8 cellular contexts compared by ENCODE assay signal in the genomic region with DNA sequence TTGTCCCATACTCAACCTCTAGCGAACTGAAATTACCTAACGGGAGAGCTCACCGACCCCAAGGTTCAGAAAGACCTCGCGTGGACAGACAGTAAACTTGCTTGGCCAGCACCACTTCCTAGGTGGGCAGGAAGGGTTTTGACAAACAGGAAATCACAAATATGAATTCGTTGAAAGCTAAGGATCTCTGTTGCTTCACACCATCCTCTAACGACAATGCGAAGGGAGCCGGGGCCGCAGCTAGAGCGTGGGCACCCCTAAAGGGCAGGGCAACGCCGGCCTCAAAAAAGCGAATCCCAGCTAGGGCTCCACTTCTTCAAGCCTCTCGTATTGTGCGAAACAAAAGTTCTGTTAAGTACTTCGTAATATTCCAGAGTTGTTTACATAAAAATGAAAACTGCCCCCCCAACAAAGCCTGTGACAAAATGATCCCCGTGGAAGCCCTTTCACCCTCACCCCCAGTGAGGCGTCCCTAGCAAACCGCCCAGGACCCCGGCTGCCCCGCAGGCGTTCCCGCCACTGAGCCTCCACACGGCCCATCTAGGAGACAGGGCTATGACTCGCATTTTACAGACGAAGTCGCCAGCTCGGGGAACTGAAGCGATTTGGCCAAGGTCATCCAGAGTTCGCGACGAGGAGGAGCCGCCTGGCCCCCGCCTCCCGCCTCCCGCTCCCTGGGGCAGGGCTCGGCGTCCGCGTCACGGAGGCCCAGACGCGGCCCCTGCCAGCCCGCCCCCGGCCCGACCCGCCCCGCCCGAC. TPM values are rescaled to one million over a fixed set of nuclear protein-coding genes. Genes with fewer than 3 reads are reported as not detected.
DNase-seq lines count a peak whose midpoint lies in the region; ATAC-seq and TF ChIP-seq lines count a peak whose summit lies in the region.

No MANE protein-coding gene starts in this region.

- ATAC-seq in HG02938 (IDR thresholded peaks at IDR 0.05; ENCODE audit: unreplicated experiment) (peak; percentile 61), left lung (peak; percentile 89)

- intact Hi-C loops in colonic mucosa (cut with DNase I) (loop anchor here (10.0 kb wide), 1 partner anchor 97 kb away; no protein-coding TSS in a partner anchor), left lung (cut with DNase I) (no loop called here)

- H3K27me3 ChIP-seq in colonic mucosa (no peaks in the 10 kb centered on the region), left lung (no peaks in the 10 kb centered on the region)

- TF ChIP-seq CTCF in colonic mucosa (IDR thresholded peaks at IDR 0.05) (no peak), left lung (IDR thresholded peaks at IDR 0.05) (no peak)

- H3K4me3 ChIP-seq in colonic mucosa, result peak overlapping the region; percentile 46
- H3K4me3 ChIP-seq in left lung, result peak overlapping the region; percentile 63 to 73

- H3K9ac ChIP-seq in colonic mucosa (ENCODE audit: low read depth in 2 of 2, low read length in 2 of 2), result peak overlapping the region; percentile 81 to 86

- H3K9me3 ChIP-seq in colonic mucosa (no peaks in the 10 kb centered on the region), left lung (no peaks in the 10 kb centered on the region)

- H3K27ac ChIP-seq in colonic mucosa (peak overlapping the region; percentile 82), left lung (peak overlapping the region; percentile 89 to 96)

- peaks cover 9% of the 10 kb centered on the region for H3K4me1 ChIP-seq in colonic mucosa
- peaks cover 21 to 49% of the 10 kb centered on the region in 2 donors for H3K4me1 ChIP-seq in left lung

- H3K36me3 ChIP-seq in colonic mucosa (no peaks in the 10 kb centered on the region), left lung (peaks cover 0 to 20% of the 10 kb centered on the region in 2 donors)

- DNase-seq in NCI-H748 (lab: John Stamatoyannopoulos, UW; ENCODE audit: unreplicated experiment), result peak; percentile 58
- no peak for DNase-seq in NCI-H748 treated with DMSO at 0.1 percent for 48 hours (lab: John Stamatoyannopoulos, UW)
- peak; percentile 78 for DNase-seq in NCI-H2196 (lab: John Stamatoyannopoulos, UW; ENCODE audit: unreplicated experiment)
- peak; percentile 90 for DNase-seq in activated CD4-positive, alpha-beta T cell treated with anti-CD3 and anti-CD28 coated beads for 48 hours
- peak; percentile 89 for DNase-seq in colonic mucosa
- peak; percentile 93 to 97 for DNase-seq in left lung
- DNase-seq in stimulated activated CD4-positive, alpha-beta T cell treated with anti-CD3 and anti-CD28 coated beads, Interleukin-2, amount 100 ng/mL, for 4 hours (ENCODE audit: low read depth), result peak; percentile 54

RNA-seq across cellular contexts. Expression of a gene that starts 0.5 kb away (rescaled TPM):
- total RNA-seq in colonic mucosa (10 to 100 TPM; 33.6 to 36.5 TPM), left lung (10 to 100 TPM; 39.9 to 41.2 TPM)

RNA-seq across cellular contexts. Expression of a gene that starts 5.0 kb away (rescaled TPM):
- total RNA-seq in colonic mucosa (not detected), left lung (under 1 TPM; 0.29 to 0.35 TPM)
